Comparison of ENCODE assay signal across 24 cellular contexts in genomic region chr7:157657741-157658740, GRCh38.
A peak's percentile ranks its signal among the peaks of the same experiment; 100 is the strongest.
DNase-seq lines count a peak whose midpoint lies in the region; ATAC-seq and TF ChIP-seq lines count a peak whose summit lies in the region.
"Had no signal": no experiment of that assay in that cellular context is flagged by ENCODE, and none has a peak within 500 bp of the region (broad histone marks: within the 10 kb centered on the region; RNA-seq: fewer than 3 reads in every experiment).

No MANE protein-coding gene starts in this region.

- H3K4me3 ChIP-seq in IMR-90 (ENCODE audit: insufficient read depth, low read depth, low read length), result no peak overlapping the region
- H3K4me3 ChIP-seq in spleen, result no peak overlapping the region
- H3K4me3 ChIP-seq in colonic mucosa, result no peak overlapping the region
- H3K4me3 ChIP-seq: A549, gastroesophageal sphincter, tibial nerve had no signal

- no peak overlapping the region for H2AFZ ChIP-seq in IMR-90 (replicated peaks; ENCODE audit: low read length, poor library complexity)

- H2BK15ac ChIP-seq in IMR-90 (ENCODE audit: low read depth, low read length), result no peak overlapping the region

- peaks cover 7% of the 10 kb centered on the region for H3K4me1 Mint-ChIP-seq in activated CD8-positive, alpha-beta T cell treated with anti-CD3 and anti-CD28 coated beads for 36 hours (ENCODE audit: low read depth)
- peaks cover 8% of the 10 kb centered on the region for H3K4me1 Mint-ChIP-seq in activated T-helper 2 cell treated with anti-CD3 and anti-CD28 coated beads, Interferon-gamma antibody, Interleukin-2, Interleukin-4, amounts not matched to agents 10 μg/mL and 5 μg/mL and 100 μg/mL, durations not matched to agents 14 hours and 24 hours and 36 hours (ENCODE audit: low read depth)

- TF ChIP-seq CTCF in IMR-90 (conservative IDR thresholded peaks at IDR 0.05; ENCODE audit: low read depth, low read length) (no peak), spleen (IDR thresholded peaks at IDR 0.05 in 8 of 11, conservative IDR thresholded peaks at IDR 0.05 in 3 of 11) (no peak), colonic mucosa (IDR thresholded peaks at IDR 0.05) (no peak)
- no peak for TF ChIP-seq CTCF in activated CD8-positive, alpha-beta T cell treated with anti-CD3 and anti-CD28 coated beads for 36 hours (IDR thresholded peaks at IDR 0.05)

- no peak overlapping the region for H3K4me2 ChIP-seq in IMR-90 (ENCODE audit: low read depth, low read length)
- H3K4me2 ChIP-seq: A549 had no signal

- no peaks in the 10 kb centered on the region for H3K4me1 ChIP-seq in IMR-90 (ENCODE audit: control insufficient read depth, insufficient read depth, low read length)
- peaks cover 0 to 17% (median 0%) of the 10 kb centered on the region in 6 donors for H3K4me1 ChIP-seq in spleen
- H3K4me1 ChIP-seq in colonic mucosa, result no peaks in the 10 kb centered on the region
- H3K4me1 ChIP-seq: A549, BE2C, tibial nerve had no signal

- no peak overlapping the region for H3K56ac ChIP-seq in IMR-90 (ENCODE audit: extremely low read depth, insufficient read depth, low read length)

- H3K9ac ChIP-seq in IMR-90 (ENCODE audit: low read depth, low read length), result no peak overlapping the region
- H3K9ac ChIP-seq in colonic mucosa (ENCODE audit: low read depth in 2 of 2, low read length in 2 of 2), result no peak overlapping the region

- no peaks in the 10 kb centered on the region for H3K27me3 Mint-ChIP-seq in activated CD8-positive, alpha-beta T cell treated with anti-CD3 and anti-CD28 coated beads for 36 hours
- H3K27me3 Mint-ChIP-seq in activated T-helper 2 cell treated with anti-CD3 and anti-CD28 coated beads, Interferon-gamma antibody, Interleukin-2, Interleukin-4, amounts not matched to agents 10 μg/mL and 5 μg/mL and 100 μg/mL, durations not matched to agents 14 hours and 24 hours and 36 hours (ENCODE audit: low read depth), result no peaks in the 10 kb centered on the region
- H3K27me3 Mint-ChIP-seq: activated naive CD8-positive, alpha-beta T cell; IgD-negative memory B cell; stimulated activated naive CD8-positive, alpha-beta T cell treated with anti-CD3 and anti-CD28 coated beads, Interleukin-15, amount 100 ng/mL, for 72 hours; T-cell had no signal

- H3K36me3 ChIP-seq in IMR-90 (ENCODE audit: control insufficient read depth, insufficient read depth, low read length) (no peaks in the 10 kb centered on the region), spleen (no peaks in the 10 kb centered on the region), colonic mucosa (no peaks in the 10 kb centered on the region)
- H3K36me3 ChIP-seq: BE2C, gastroesophageal sphincter had no signal

- dilution Hi-C loops in IMR-90 (cut with HindIII; ENCODE audit: low sequenced_read_pairs, unreplicated experiment), result no loop called here

- no peaks in the 10 kb centered on the region for H3K36me3 Mint-ChIP-seq in activated CD8-positive, alpha-beta T cell treated with anti-CD3 and anti-CD28 coated beads for 36 hours (ENCODE audit: low read depth)
- H3K36me3 Mint-ChIP-seq in activated T-helper 2 cell treated with anti-CD3 and anti-CD28 coated beads, Interferon-gamma antibody, Interleukin-2, Interleukin-4, amounts not matched to agents 10 μg/mL and 5 μg/mL and 100 μg/mL, durations not matched to agents 14 hours and 24 hours and 36 hours (ENCODE audit: low read depth), result no peaks in the 10 kb centered on the region
- H3K36me3 Mint-ChIP-seq: activated naive CD8-positive, alpha-beta T cell; IgD-negative memory B cell; T-cell had no signal

- H3K9me1 ChIP-seq in IMR-90 (ENCODE audit: insufficient read depth, low read length), result no peaks in the 10 kb centered on the region

- no peak overlapping the region for H2BK120ac ChIP-seq in IMR-90 (ENCODE audit: low read depth, low read length)

- no peaks in the 10 kb centered on the region for H3K9me3 Mint-ChIP-seq in activated CD8-positive, alpha-beta T cell treated with anti-CD3 and anti-CD28 coated beads for 36 hours
- no peaks in the 10 kb centered on the region for H3K9me3 Mint-ChIP-seq in activated T-helper 2 cell treated with anti-CD3 and anti-CD28 coated beads, Interferon-gamma antibody, Interleukin-2, Interleukin-4, amounts not matched to agents 10 μg/mL and 5 μg/mL and 100 μg/mL, durations not matched to agents 14 hours and 24 hours and 36 hours
- H3K9me3 Mint-ChIP-seq: IgD-negative memory B cell; stimulated activated naive CD8-positive, alpha-beta T cell treated with anti-CD3 and anti-CD28 coated beads, Interleukin-15, amount 100 ng/mL, for 72 hours; T-cell had no signal

- no peak overlapping the region for H3K27ac ChIP-seq in IMR-90 (ENCODE audit: insufficient read depth, low read length)
- no peak overlapping the region for H3K27ac ChIP-seq in spleen
- H3K27ac ChIP-seq in colonic mucosa, result no peak overlapping the region
- H3K27ac ChIP-seq: A549, gastroesophageal sphincter, tibial nerve had no signal

- no peak overlapping the region for H4K8ac ChIP-seq in IMR-90 (ENCODE audit: low read depth in 2 of 2, low read length in 2 of 2)

- no peaks in the 10 kb centered on the region for H3K79me1 ChIP-seq in IMR-90 (ENCODE audit: low read depth in 1 of 2, low read length in 2 of 2)

- H3K4ac ChIP-seq in IMR-90 (ENCODE audit: low read depth, low read length), result no peak overlapping the region

- BruUV-seq in IMR-90 (replicated peaks; lab: Mats Ljungman, UMichigan), result no TSS peak

- no peak overlapping the region for H2AK5ac ChIP-seq in IMR-90 (ENCODE audit: low read depth, low read length)

- WGBS in IMR-90 (ENCODE audit: extremely low coverage in 2 of 2, insufficient read length in 1 of 2), 2 experiments, result 78% methylated on average over 8 of the region's 29 CpGs; no CpG with 5 or more reads in 1 of the 2 experiments
- WGBS in spleen, 5 donors, result 77 to 84% (median 81%) methylated on average over 26 to 29 of the region's 29 CpGs

- H3K14ac ChIP-seq in IMR-90 (replicated peaks; ENCODE audit: low read depth, low read length), result no peak overlapping the region

- POLR2A ChIA-PET in IMR-90 (lab: Charles Lee; ENCODE audit: unreplicated experiment), result no interaction called here
- POLR2A ChIA-PET in activated CD8-positive, alpha-beta T cell treated with anti-CD3 and anti-CD28 coated beads for 36 hours (lab: Charles Lee), result interaction anchor here (1.5 kb wide), 1 partner anchor 56 kb away, joined by 3 read pairs; no protein-coding TSS in a partner anchor

- intact Hi-C loops in IMR-90 (cut with micrococcal nuclease) (no loop called here), spleen (cut with DNase I; ENCODE audit: low total_unique reads) (no loop called here), colonic mucosa (cut with DNase I) (no loop called here)
- intact Hi-C loops in activated CD8-positive, alpha-beta T cell treated with anti-CD3 and anti-CD28 coated beads for 36 hours (cut with micrococcal nuclease), result no loop called here
- intact Hi-C loops in activated T-helper 2 cell treated with anti-CD3 and anti-CD28 coated beads, Interferon-gamma antibody, Interleukin-2, Interleukin-4, amounts not matched to agents 10 μg/mL and 5 μg/mL and 100 μg/mL, durations not matched to agents 14 hours and 24 hours and 36 hours (cut with micrococcal nuclease), result no loop called here

- no peak overlapping the region for H4K5ac ChIP-seq in IMR-90 (ENCODE audit: low read depth, low read length)

- H2AK9ac ChIP-seq in IMR-90 (replicated peaks; ENCODE audit: low read depth, low read length, poor library complexity), result no peak overlapping the region

- CTCF ChIA-PET in IMR-90 (lab: Yijun Ruan, JAX), result no interaction called here
- CTCF ChIA-PET in activated CD8-positive, alpha-beta T cell treated with anti-CD3 and anti-CD28 coated beads for 36 hours (lab: Charles Lee), result no interaction called here

- H3K27ac Mint-ChIP-seq in activated CD8-positive, alpha-beta T cell treated with anti-CD3 and anti-CD28 coated beads for 36 hours, result no peak overlapping the region
- no peak overlapping the region for H3K27ac Mint-ChIP-seq in activated T-helper 2 cell treated with anti-CD3 and anti-CD28 coated beads, Interferon-gamma antibody, Interleukin-2, Interleukin-4, amounts not matched to agents 10 μg/mL and 5 μg/mL and 100 μg/mL, durations not matched to agents 14 hours and 24 hours and 36 hours
- H3K27ac Mint-ChIP-seq: activated naive CD8-positive, alpha-beta T cell; IgD-negative memory B cell; stimulated activated naive CD8-positive, alpha-beta T cell treated with anti-CD3 and anti-CD28 coated beads, Interleukin-15, amount 100 ng/mL, for 72 hours; T-cell had no signal

- no peaks in the 10 kb centered on the region for H3K27me3 ChIP-seq in IMR-90 (ENCODE audit: control insufficient read depth, insufficient read depth, low read length)
- H3K27me3 ChIP-seq in spleen (replicated peaks in 1 of 7), result peaks cover 0 to 23% (median 0%) of the 10 kb centered on the region in 7 donors
- H3K27me3 ChIP-seq in colonic mucosa, result no peaks in the 10 kb centered on the region
- H3K27me3 ChIP-seq: BE2C, tibial nerve had no signal

- no peak for TF ChIP-seq POLR2A in IMR-90 (IDR thresholded peaks at IDR 0.05; ENCODE audit: low read depth, low read length)
- TF ChIP-seq POLR2A in spleen (IDR thresholded peaks at IDR 0.05), result no peak
- no peak for TF ChIP-seq POLR2A in erythroblast (IDR thresholded peaks at IDR 0.05; ENCODE audit: low read length)

- ATAC-seq in IMR-90 (ENCODE audit: low read depth), result no peak
- no peak for ATAC-seq in activated CD8-positive, alpha-beta T cell treated with anti-CD3 and anti-CD28 coated beads for 36 hours
- ATAC-seq: A549, gastroesophageal sphincter, T-cell had no signal

- no peak for TF ChIP-seq RAD21 in IMR-90 (IDR thresholded peaks at IDR 0.05; ENCODE audit: low read length)

- H4K91ac ChIP-seq in IMR-90 (ENCODE audit: insufficient read depth, low read depth, low read length), result no peak overlapping the region

- H2BK20ac ChIP-seq in IMR-90 (ENCODE audit: low read depth, low read length), result no peak overlapping the region

- peaks cover 52% of the 10 kb centered on the region for H3K9me3 ChIP-seq in IMR-90 (ENCODE audit: control insufficient read depth, insufficient read depth, low read length)
- H3K9me3 ChIP-seq in spleen, result no peaks in the 10 kb centered on the region
- no peaks in the 10 kb centered on the region for H3K9me3 ChIP-seq in colonic mucosa
- H3K9me3 ChIP-seq: A549, BE2C, gastroesophageal sphincter had no signal

- in situ Hi-C loops in IMR-90 (cut with MboI; ENCODE audit: low sequenced_read_pairs), result no loop called here

- H3K23ac ChIP-seq in IMR-90 (ENCODE audit: low read depth, low read length), result no peak overlapping the region

- no peaks in the 10 kb centered on the region for H4K20me1 ChIP-seq in IMR-90 (ENCODE audit: insufficient read depth, low read length)

- DNase-seq in SKM-1 treated with dmso at 0.1 percent for 144 hours (lab: John Stamatoyannopoulos, UW; ENCODE audit: unreplicated experiment) (peak; percentile 4), SKM-1 (lab: John Stamatoyannopoulos, UW; ENCODE audit: unreplicated experiment) (no peak), IMR-90 (no peak), spleen (peak; percentile 73), colonic mucosa (no peak), erythroblast (lab: John Stamatoyannopoulos, UW) (no peak)
- peak; percentile 20 for DNase-seq in activated CD8-positive, alpha-beta T cell treated with anti-CD3 and anti-CD28 coated beads for 36 hours
- no peak for DNase-seq in activated T-helper 2 cell treated with anti-CD3 and anti-CD28 coated beads, Interferon-gamma antibody, Interleukin-2, Interleukin-4, amounts not matched to agents 10 μg/mL and 5 μg/mL and 100 μg/mL, durations not matched to agents 14 hours and 24 hours and 36 hours (ENCODE audit: low spot score)
- DNase-seq: BE2C; effector CD8-positive, alpha-beta T cell; HCEC 1CT; islet precursor cell; NCI-H1048; NCI-H187; NCI-H69; Right ventricle myocardium superior; stimulated activated CD4-positive, alpha-beta T cell treated with anti-CD3 and anti-CD28 coated beads, Interleukin-4, amount 100 ng/mL, for 4 hours; stimulated activated naive CD8-positive, alpha-beta T cell treated with anti-CD3 and anti-CD28 coated beads, Interleukin-15, amount 100 ng/mL, for 72 hours; T-cell had no signal

- no peak overlapping the region for H3K18ac ChIP-seq in IMR-90 (ENCODE audit: low read depth, low read length)

- no peak overlapping the region for H3K4me3 Mint-ChIP-seq in activated CD8-positive, alpha-beta T cell treated with anti-CD3 and anti-CD28 coated beads for 36 hours
- H3K4me3 Mint-ChIP-seq in activated T-helper 2 cell treated with anti-CD3 and anti-CD28 coated beads, Interferon-gamma antibody, Interleukin-2, Interleukin-4, amounts not matched to agents 10 μg/mL and 5 μg/mL and 100 μg/mL, durations not matched to agents 14 hours and 24 hours and 36 hours (ENCODE audit: low read depth), result no peak overlapping the region
- H3K4me3 Mint-ChIP-seq: activated naive CD8-positive, alpha-beta T cell; T-cell had no signal

- H2BK5ac ChIP-seq in IMR-90 (ENCODE audit: low read depth, low read length, poor library complexity, severe bottlenecking), result peak overlapping the region; percentile 62

Comparison
In these comparisons a context has a peak if more than half of its experiments do, and no peak if none do; other contexts are left out.
1. DNase-seq: peak in SKM-1 treated with dmso at 0.1 percent for 144 hours (single experiment), activated CD8-positive, alpha-beta T cell treated with anti-CD3 and anti-CD28 coated beads for 36 hours (single experiment) and spleen (single experiment); none in SKM-1 (single experiment), IMR-90 (single experiment), colonic mucosa (single experiment), activated T-helper 2 cell treated with anti-CD3 and anti-CD28 coated beads, Interferon-gamma antibody, Interleukin-2, Interleukin-4, amounts not matched to agents 10 μg/mL and 5 μg/mL and 100 μg/mL, durations not matched to agents 14 hours and 24 hours and 36 hours (single experiment) and erythroblast (0 of 2).